25 cellular contexts compared by ENCODE assay signal in the genomic region with DNA sequence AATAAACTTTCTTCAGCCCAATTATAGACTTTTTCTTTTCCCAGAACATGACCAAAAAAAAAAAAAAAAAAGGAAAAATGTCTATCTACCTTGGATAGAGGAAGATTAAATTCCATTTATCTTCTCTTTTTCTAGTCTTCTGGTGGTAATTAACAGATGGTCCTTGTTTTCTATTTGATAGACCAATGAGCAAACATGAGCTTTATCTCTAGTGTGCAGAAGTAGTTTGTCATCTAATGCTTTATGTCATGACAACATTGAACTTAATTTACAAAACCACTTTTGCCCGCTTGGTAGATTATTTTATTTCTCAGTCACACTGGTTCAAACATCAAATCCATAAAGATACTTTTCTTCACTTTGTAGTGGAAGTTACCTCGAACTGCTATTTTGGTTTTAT.
"Had no signal": no experiment of that assay in that cellular context is flagged by ENCODE, and none has a peak within 500 bp of the region (broad histone marks: within the 10 kb centered on the region; RNA-seq: fewer than 3 reads in every experiment).

No MANE protein-coding gene starts in this region.

- H3K27ac ChIP-seq: body of pancreas, esophagus muscularis mucosa, gastrocnemius medialis, parathyroid adenoma, thyroid gland, upper lobe of right lung had no signal

- H3K4me1 Mint-ChIP-seq: memory B cell, nephron progenitor cell had no signal

- H3K9ac ChIP-seq: parathyroid adenoma had no signal

- H2AFZ ChIP-seq: parathyroid adenoma had no signal

- ATAC-seq: activated CD8-positive, alpha-beta T cell treated with anti-CD3 and anti-CD28 coated beads, Interleukin-2, amount 10 ng/mL, durations not matched to agents 7 days and 5 days; activated naive CD8-positive, alpha-beta T cell treated with anti-CD3 and anti-CD28 coated beads, Interleukin-2, amount 50 U/mL, for 24 hours; body of pancreas; gastrocnemius medialis; left cardiac atrium; right cardiac atrium; stimulated activated naive CD8-positive, alpha-beta T cell treated with anti-CD3 and anti-CD28 coated beads, Interleukin-15, Interleukin-2, amounts not matched to agents 100 U/mL and 50 U/mL, for 24 hours; upper lobe of right lung had no signal

- H3K4me3 ChIP-seq: body of pancreas, esophagus muscularis mucosa, gastrocnemius medialis, thyroid gland, upper lobe of right lung had no signal

- H3K4me3 Mint-ChIP-seq: activated CD8-positive, alpha-beta T cell treated with anti-CD3 and anti-CD28 coated beads, Interleukin-2, amount 10 ng/mL, durations not matched to agents 7 days and 5 days; activated naive CD8-positive, alpha-beta T cell treated with anti-CD3 and anti-CD28 coated beads, Interleukin-2, amount 50 U/mL, for 24 hours; activated T-helper 1 cell treated with anti-CD3 and anti-CD28 coated beads, Interleukin-12 subunit alpha, Interleukin-12 subunit beta, Interleukin-2, Interleukin-4 antibody, amounts not matched to agents 30 ng/mL and 10 ng/mL and 1 ng/mL, durations not matched to agents 14 hours and 24 hours and 36 hours; memory B cell; nephron progenitor cell had no signal

- H3K9me3 ChIP-seq: body of pancreas, esophagus muscularis mucosa, thyroid gland, upper lobe of right lung had no signal

- H3K36me3 ChIP-seq: esophagus muscularis mucosa, gastrocnemius medialis, thyroid gland, upper lobe of right lung had no signal

- H3K27ac Mint-ChIP-seq: activated CD8-positive, alpha-beta T cell treated with anti-CD3 and anti-CD28 coated beads, Interleukin-2, amount 10 ng/mL, durations not matched to agents 7 days and 5 days; activated naive CD8-positive, alpha-beta T cell treated with anti-CD3 and anti-CD28 coated beads, Interleukin-2, amount 50 U/mL, for 24 hours; activated T-helper 1 cell treated with anti-CD3 and anti-CD28 coated beads, Interleukin-12 subunit alpha, Interleukin-12 subunit beta, Interleukin-2, Interleukin-4 antibody, amounts not matched to agents 30 ng/mL and 10 ng/mL and 1 ng/mL, durations not matched to agents 14 hours and 24 hours and 36 hours; memory B cell; nephron progenitor cell had no signal

- H3K4me1 ChIP-seq: gastrocnemius medialis, parathyroid adenoma, thyroid gland, upper lobe of right lung had no signal

- H3K9me3 Mint-ChIP-seq: activated naive CD8-positive, alpha-beta T cell treated with anti-CD3 and anti-CD28 coated beads, Interleukin-2, amount 50 U/mL, for 24 hours; activated T-helper 1 cell treated with anti-CD3 and anti-CD28 coated beads, Interleukin-12 subunit alpha, Interleukin-12 subunit beta, Interleukin-2, Interleukin-4 antibody, amounts not matched to agents 30 ng/mL and 10 ng/mL and 1 ng/mL, durations not matched to agents 14 hours and 24 hours and 36 hours had no signal

- DNase-seq: activated CD4-positive, alpha-beta T cell treated with anti-CD3 and anti-CD28 coated beads for 1 hour; activated CD4-positive, alpha-beta T cell treated with anti-CD3 and anti-CD28 coated beads, Interleukin-2, amount 50 U/mL, for 1 hour; activated CD8-positive, alpha-beta T cell treated with anti-CD3 and anti-CD28 coated beads, Interleukin-2, amount 10 ng/mL, durations not matched to agents 7 days and 5 days; activated gamma-delta T cell; activated naive CD4-positive, alpha-beta T cell treated with anti-CD3 and anti-CD28 coated beads, Interleukin-2, amount 50 U/mL, for 16 hours; activated naive CD8-positive, alpha-beta T cell treated with anti-CD3 and anti-CD28 coated beads, Interleukin-2, amount 50 U/mL, for 24 hours; body of pancreas; caudate nucleus; dermis blood vessel endothelial cell; effector CD8-positive, alpha-beta T cell; gastrocnemius medialis; hippocampal formation; left cardiac atrium; nephron progenitor cell; right cardiac atrium; stimulated activated CD4-positive, alpha-beta T cell treated with anti-CD3 and anti-CD28 coated beads, Interleukin-12 subunit alpha, Interleukin-12 subunit beta, amount 100 ng/mL, for 4 hours; stimulated activated CD4-positive, alpha-beta T cell treated with anti-CD3 and anti-CD28 coated beads, Interleukin-4, amount 100 ng/mL, for 4 hours; stimulated activated naive CD8-positive, alpha-beta T cell treated with anti-CD3 and anti-CD28 coated beads, Interleukin-15, Interleukin-2, amounts not matched to agents 100 U/mL and 50 U/mL, for 24 hours; substantia nigra; thyroid gland; upper lobe of right lung had no signal

- H3K27me3 Mint-ChIP-seq: activated naive CD8-positive, alpha-beta T cell treated with anti-CD3 and anti-CD28 coated beads, Interleukin-2, amount 50 U/mL, for 24 hours; memory B cell had no signal

- H3K79me2 ChIP-seq: parathyroid adenoma had no signal

- H3K27me3 ChIP-seq: body of pancreas, esophagus muscularis mucosa, gastrocnemius medialis, thyroid gland, upper lobe of right lung had no signal
